Comparison of ENCODE assay signal across 18 cellular contexts in genomic region chr17:79533116-79533515, GRCh38.
DNase-seq lines count a peak whose midpoint lies in the region; ATAC-seq and TF ChIP-seq lines count a peak whose summit lies in the region.
"Had no signal": no experiment of that assay in that cellular context is flagged by ENCODE, and none has a peak within 500 bp of the region (broad histone marks: within the 10 kb centered on the region; RNA-seq: fewer than 3 reads in every experiment).

No MANE protein-coding gene starts in this region.

- no peaks in the 10 kb centered on the region for H3K4me1 Mint-ChIP-seq in chondrocyte (ENCODE audit: low read depth)
- H3K4me1 Mint-ChIP-seq: CD8-positive, alpha-beta memory T cell had no signal

- H2BK5ac ChIP-seq in neuronal stem cell (ENCODE audit: low read length): no peak overlapping the region

- no peak overlapping the region for H2AFZ ChIP-seq in neuronal stem cell (ENCODE audit: low read length)

- no peak overlapping the region for H2BK15ac ChIP-seq in neuronal stem cell (ENCODE audit: low read length)

- no peak overlapping the region for H3K4me2 ChIP-seq in neuronal stem cell (ENCODE audit: insufficient read depth, low read length, poor library complexity, severe bottlenecking)
- H3K4me2 ChIP-seq: BLaER1 had no signal

- H3K18ac ChIP-seq in neuronal stem cell (ENCODE audit: low read length): no peak overlapping the region

- no peaks in the 10 kb centered on the region for H3K79me1 ChIP-seq in neuronal stem cell (ENCODE audit: low read depth, low read length)

- H2BK120ac ChIP-seq in neuronal stem cell (ENCODE audit: low read depth, low read length): no peak overlapping the region

- no peaks in the 10 kb centered on the region for H3K9me3 ChIP-seq in left ventricle myocardium inferior (replicated peaks)
- H3K9me3 ChIP-seq in neuronal stem cell (replicated peaks in 1 of 2; ENCODE audit: control insufficient read depth in 2 of 2, insufficient read depth in 1 of 2, low read depth in 1 of 2, low read length in 2 of 2): no peaks in the 10 kb centered on the region
- H3K9me3 ChIP-seq: Caco-2 had no signal

- H3K27me3 ChIP-seq in left ventricle myocardium inferior (ENCODE audit: low read depth): peaks cover 97% of the 10 kb centered on the region
- peaks cover 0 to 53% (median 0%) of the 10 kb centered on the region in 3 experiments for H3K27me3 ChIP-seq in neuronal stem cell (ENCODE audit: control insufficient read depth in 3 of 3, insufficient read depth in 3 of 3, low read depth in 1 of 3, low read length in 3 of 3)
- H3K27me3 ChIP-seq: BLaER1 had no signal

- no peak for TF ChIP-seq CTCF in left ventricle myocardium inferior (IDR thresholded peaks at IDR 0.05; ENCODE audit: borderline replicate concordance)
- no peak for TF ChIP-seq CTCF in chondrocyte (IDR thresholded peaks at IDR 0.05)

- no peak overlapping the region for H4K8ac ChIP-seq in neuronal stem cell (ENCODE audit: low read depth, low read length)

- H3K27ac ChIP-seq in left ventricle myocardium inferior (replicated peaks): no peak overlapping the region
- H3K27ac ChIP-seq in neuronal stem cell (replicated peaks; ENCODE audit: low read length): no peak overlapping the region
- H3K27ac ChIP-seq: BLaER1, HL-60 had no signal

- no peak overlapping the region for H3K27ac Mint-ChIP-seq in chondrocyte (ENCODE audit: unreplicated experiment)
- H3K27ac Mint-ChIP-seq: CD8-positive, alpha-beta memory T cell; HFFc6 had no signal

- WGBS in neuronal stem cell (ENCODE audit: extremely low coverage in 2 of 2, insufficient read length in 2 of 2, insufficient replicate concordance in 1 of 2), 2 donors: no CpG with 5 or more reads among the region's 12 CpGs

- H3K36me3 ChIP-seq in left ventricle myocardium inferior (no peaks in the 10 kb centered on the region), neuronal stem cell (replicated peaks in 1 of 2; ENCODE audit: control insufficient read depth in 2 of 2, insufficient read depth in 2 of 2, low read length in 2 of 2) (no peaks in the 10 kb centered on the region)
- H3K36me3 ChIP-seq: BLaER1 had no signal

- H3K36me3 Mint-ChIP-seq in chondrocyte (ENCODE audit: low read depth): no peaks in the 10 kb centered on the region

- H3K4ac ChIP-seq in neuronal stem cell (ENCODE audit: low read length): no peak overlapping the region

- no peak overlapping the region for H3K23ac ChIP-seq in neuronal stem cell (ENCODE audit: low read depth, low read length, poor library complexity)

- H3K4me3 Mint-ChIP-seq in chondrocyte (ENCODE audit: unreplicated experiment): no peak overlapping the region
- H3K4me3 Mint-ChIP-seq: CD8-positive, alpha-beta memory T cell; HFFc6 had no signal

- ATAC-seq in Right ventricle myocardium superior (ENCODE audit: poor library complexity) (no peak), GM21390 (IDR thresholded peaks at IDR 0.05; ENCODE audit: unreplicated experiment) (no peak)

- H2AK5ac ChIP-seq in neuronal stem cell (ENCODE audit: low read depth, low read length): peak overlapping the region; percentile 78

- intact Hi-C loops in Right ventricle myocardium superior (cut with DNase I) (no loop called here), left ventricle myocardium inferior (cut with micrococcal nuclease) (no loop called here)

- no peak overlapping the region for H2BK12ac ChIP-seq in neuronal stem cell (ENCODE audit: low read length)

- no peak overlapping the region for H3K9ac ChIP-seq in neuronal stem cell (ENCODE audit: low read depth, low read length, poor library complexity)
- H3K9ac ChIP-seq: BLaER1 had no signal

- no peak overlapping the region for H4K91ac ChIP-seq in neuronal stem cell (ENCODE audit: low read depth, low read length, poor library complexity)

- no peaks in the 10 kb centered on the region for H3K9me3 Mint-ChIP-seq in chondrocyte (ENCODE audit: low read depth)
- H3K9me3 Mint-ChIP-seq: CD8-positive, alpha-beta memory T cell had no signal

- H3K14ac ChIP-seq in neuronal stem cell (ENCODE audit: low read length): no peak overlapping the region

- H3K4me3 ChIP-seq in left ventricle myocardium inferior (no peak overlapping the region), neuronal stem cell (ENCODE audit: low read length in 2 of 2) (no peak overlapping the region)
- H3K4me3 ChIP-seq: BLaER1 had no signal

- H3K27me3 Mint-ChIP-seq in chondrocyte (ENCODE audit: low read depth): peaks cover 52% of the 10 kb centered on the region

- DNase-seq in Right ventricle myocardium superior (peak; percentile 20), left ventricle myocardium inferior (no peak), chondrocyte (ENCODE audit: low spot score) (peak; percentile 58), neuronal stem cell (ENCODE audit: low spot score) (no peak), kidney glomerular epithelial cell (lab: John Stamatoyannopoulos, UW) (no peak)
- DNase-seq in activated CD4-positive, alpha-beta T cell treated with anti-CD3 and anti-CD28 coated beads, Interleukin-2, amount 50 U/mL, for 48 hours: no peak
- DNase-seq: 8988T; AML-193; Caco-2; CD8-positive, alpha-beta memory T cell; DND-41; GDM1; GOT3; HCEC 1CT; HFFc6 had no signal

- H3K4me1 ChIP-seq in left ventricle myocardium inferior: no peaks in the 10 kb centered on the region
- peaks cover 0 to 13% of the 10 kb centered on the region in 2 donors for H3K4me1 ChIP-seq in neuronal stem cell (ENCODE audit: control insufficient read depth in 2 of 2, insufficient read depth in 1 of 2, low read depth in 1 of 2, low read length in 2 of 2)

Comparison
In these comparisons a context has a peak if more than half of its experiments do, and no peak if none do; other contexts are left out.
1. DNase-seq: peak in Right ventricle myocardium superior (single experiment) and chondrocyte (single experiment); none in left ventricle myocardium inferior (single experiment), neuronal stem cell (single experiment), kidney glomerular epithelial cell (single experiment) and activated CD4-positive, alpha-beta T cell treated with anti-CD3 and anti-CD28 coated beads, Interleukin-2, amount 50 U/mL, for 48 hours (0 of 2).